ENCODE assay signal across 13 cellular contexts in the genomic region with DNA sequence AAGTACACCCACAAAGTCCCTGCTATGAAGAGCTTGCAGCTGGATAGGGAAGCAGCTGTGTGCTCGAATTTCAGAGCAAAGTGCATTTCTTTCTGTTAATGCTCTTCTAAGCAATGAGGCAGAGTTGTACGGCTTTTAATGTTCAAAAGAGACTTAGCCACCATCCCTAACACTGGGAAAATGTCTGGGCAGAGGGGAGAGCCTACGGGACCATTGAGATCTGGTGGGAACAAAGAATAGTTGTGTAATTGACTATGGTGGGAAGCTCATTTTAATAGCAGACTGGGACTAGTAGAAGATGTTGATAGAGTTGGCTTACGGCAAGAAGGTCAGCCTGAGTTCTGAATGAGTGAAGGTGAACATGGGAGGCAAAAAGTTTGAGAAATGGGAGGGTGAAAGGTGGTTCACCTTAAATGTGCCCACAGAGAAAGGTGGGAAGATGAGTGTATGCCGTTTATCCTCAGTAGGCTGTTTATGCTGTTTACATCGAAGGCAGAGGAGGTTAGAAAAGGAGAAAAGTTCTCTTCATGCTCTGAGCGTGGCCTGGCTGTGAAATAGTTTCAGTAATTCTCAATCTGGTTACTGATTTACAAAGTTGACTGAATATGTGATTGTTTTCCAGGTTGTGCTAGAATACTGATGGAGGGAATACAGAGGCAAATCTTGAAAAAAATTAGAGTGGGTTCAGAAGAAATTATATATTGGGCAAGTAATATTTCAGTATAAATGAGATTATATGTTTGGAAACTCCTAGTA. TPM values are rescaled to one million over a fixed set of nuclear protein-coding genes. Genes with fewer than 3 reads are reported as not detected.
DNase-seq lines count a peak whose midpoint lies in the region; ATAC-seq and TF ChIP-seq lines count a peak whose summit lies in the region.
"Had no signal": no experiment of that assay in that cellular context is flagged by ENCODE, and none has a peak within 500 bp of the region (broad histone marks: within the 10 kb centered on the region; RNA-seq: fewer than 3 reads in every experiment).

No MANE protein-coding gene starts in this region.

- H3K9me3 ChIP-seq in left ventricle myocardium inferior (replicated peaks) (no peaks in the 10 kb centered on the region), duodenal mucosa (ENCODE audit: control insufficient read depth in 1 of 2, low read length in 2 of 2) (no peaks in the 10 kb centered on the region), spleen (no peaks in the 10 kb centered on the region)

- H3K36me3 Mint-ChIP-seq in activated T-cell treated with anti-CD3 and anti-CD28 coated beads, Interleukin-2, amount 50 U/mL, for 4 hours (ENCODE audit: insufficient read depth), result no peaks in the 10 kb centered on the region
- H3K36me3 Mint-ChIP-seq: natural killer cell treated with Interleukin-12 subunit alpha and Interleukin-12 subunit beta and Interleukin-15 and Interleukin-18, amount 100 ng/mL, for 72 hours had no signal

- H3K4me3 Mint-ChIP-seq in activated T-cell treated with anti-CD3 and anti-CD28 coated beads, Interleukin-2, amount 50 U/mL, for 4 hours, result no peak overlapping the region
- H3K4me3 Mint-ChIP-seq: natural killer cell treated with Interleukin-12 subunit alpha and Interleukin-12 subunit beta and Interleukin-15 and Interleukin-18, amount 100 ng/mL, for 72 hours had no signal

- ATAC-seq in Right ventricle myocardium superior (ENCODE audit: poor library complexity), result no peak
- ATAC-seq in HG02798 (IDR thresholded peaks at IDR 0.05; ENCODE audit: poor library complexity, unreplicated experiment), result peak; percentile 46
- no peak for ATAC-seq in activated T-cell treated with anti-CD3 and anti-CD28 coated beads, Interleukin-2, amount 50 U/mL, for 4 hours
- no peak for ATAC-seq in omental fat pad (ENCODE audit: low FRiP score)
- ATAC-seq: natural killer cell treated with Interleukin-12 subunit alpha and Interleukin-12 subunit beta and Interleukin-15 and Interleukin-18, amount 100 ng/mL, for 72 hours had no signal

- peaks cover 4% of the 10 kb centered on the region for H3K36me3 ChIP-seq in left ventricle myocardium inferior
- peaks cover 4 to 8% of the 10 kb centered on the region in 2 donors for H3K36me3 ChIP-seq in duodenal mucosa (ENCODE audit: control insufficient read depth in 1 of 2, insufficient read depth in 2 of 2, low read length in 2 of 2)
- H3K36me3 ChIP-seq in spleen, result peaks cover 0 to 11% (median 4%) of the 10 kb centered on the region in 6 donors

- H3K4me1 ChIP-seq in left ventricle myocardium inferior (peaks cover 87% of the 10 kb centered on the region), duodenal mucosa (ENCODE audit: control insufficient read depth in 1 of 2, insufficient read depth in 2 of 2, low read length in 2 of 2) (peaks cover 7 to 15% of the 10 kb centered on the region in 2 donors), spleen (peaks cover 10 to 100% (median 51%) of the 10 kb centered on the region in 6 donors)

- H3K4me3 ChIP-seq in left ventricle myocardium inferior, result no peak overlapping the region
- H3K4me3 ChIP-seq in duodenal mucosa (ENCODE audit: low read depth in 1 of 2, low read length in 2 of 2), result peak overlapping the region; percentile 6 to 14
- H3K4me3 ChIP-seq in spleen, result no peak overlapping the region
- H3K4me3 ChIP-seq: coronary artery had no signal

- intact Hi-C loops in left ventricle myocardium inferior (cut with micrococcal nuclease) (no loop called here), Right ventricle myocardium superior (cut with DNase I) (no loop called here), spleen (cut with DNase I; ENCODE audit: low total_unique reads) (no loop called here)

- TF ChIP-seq CTCF in left ventricle myocardium inferior (IDR thresholded peaks at IDR 0.05; ENCODE audit: borderline replicate concordance) (no peak), spleen (IDR thresholded peaks at IDR 0.05 in 8 of 11, conservative IDR thresholded peaks at IDR 0.05 in 3 of 11) (no peak), omental fat pad (IDR thresholded peaks at IDR 0.05) (no peak)

- H3K9me3 Mint-ChIP-seq in activated T-cell treated with anti-CD3 and anti-CD28 coated beads, Interleukin-2, amount 50 U/mL, for 4 hours, result no peaks in the 10 kb centered on the region
- H3K9me3 Mint-ChIP-seq: natural killer cell treated with Interleukin-12 subunit alpha and Interleukin-12 subunit beta and Interleukin-15 and Interleukin-18, amount 100 ng/mL, for 72 hours had no signal

- H3K27ac ChIP-seq in left ventricle myocardium inferior (replicated peaks) (peak overlapping the region; percentile 5), duodenal mucosa (ENCODE audit: low read depth, low read length) (no peak overlapping the region), spleen (peak overlapping the region in 3 of 8 donors; percentile 12 to 54 (median 22))

- H3K27me3 Mint-ChIP-seq in activated T-cell treated with anti-CD3 and anti-CD28 coated beads, Interleukin-2, amount 50 U/mL, for 4 hours (ENCODE audit: low read depth), result no peaks in the 10 kb centered on the region
- H3K27me3 Mint-ChIP-seq: natural killer cell treated with Interleukin-12 subunit alpha and Interleukin-12 subunit beta and Interleukin-15 and Interleukin-18, amount 100 ng/mL, for 72 hours had no signal

- no peak for TF ChIP-seq POLR2A in spleen (IDR thresholded peaks at IDR 0.05)

- H3K27me3 ChIP-seq in left ventricle myocardium inferior (ENCODE audit: low read depth) (no peaks in the 10 kb centered on the region), duodenal mucosa (ENCODE audit: control insufficient read depth in 1 of 2, insufficient read depth in 2 of 2, low read length in 2 of 2) (no peaks in the 10 kb centered on the region), spleen (replicated peaks in 1 of 7) (no peaks in the 10 kb centered on the region)

- H3K9ac ChIP-seq in duodenal mucosa (ENCODE audit: low read depth in 1 of 2, low read length in 2 of 2), result no peak overlapping the region

- WGBS in spleen, 5 donors, result 68 to 85% (median 80%) methylated on average over 7 of the region's 7 CpGs

- DNase-seq in left ventricle myocardium inferior, result no peak
- DNase-seq in Right ventricle myocardium superior, result no peak
- no peak for DNase-seq in spleen
- DNase-seq in activated T-cell treated with anti-CD3 and anti-CD28 coated beads, Interleukin-2, amount 50 U/mL, for 4 hours, result no peak
- DNase-seq in omental fat pad (ENCODE audit: low spot score), result no peak
- DNase-seq in NCI-H1417 treated with DMSO at 0.1 percent for 48 hours (lab: John Stamatoyannopoulos, UW), result no peak
- DNase-seq: ACHN, SHP77 treated with DMSO at 0.1 percent for 48 hours had no signal

- peaks cover 5% of the 10 kb centered on the region for H3K4me1 Mint-ChIP-seq in activated T-cell treated with anti-CD3 and anti-CD28 coated beads, Interleukin-2, amount 50 U/mL, for 4 hours (ENCODE audit: low read depth)

RNA-seq across cellular contexts. Expression of gene UTS2B, which starts 22.9 kb away (rescaled TPM):
- 0.47 TPM for total RNA-seq in left ventricle myocardium inferior
- total RNA-seq in Right ventricle myocardium superior, result 0.19 TPM
- total RNA-seq in spleen, result 1 to 10 TPM in 3 of 7 donors, under 1 TPM in 3, not detected in 1; 0.25 to 3.2 (median 1.1) TPM
- polyA plus RNA-seq in spleen, result under 1 TPM; 0.20 to 0.54 (median 0.29) TPM
- total RNA-seq in activated T-cell treated with anti-CD3 and anti-CD28 coated beads, Interleukin-2, amount 50 U/mL, for 4 hours, result not detected
- 1 to 10 TPM in 2 of 4 donors, under 1 TPM in 2; 0.24 to 1.3 (median 1.00) TPM for total RNA-seq in omental fat pad
- total RNA-seq: natural killer cell treated with Interleukin-12 subunit alpha and Interleukin-12 subunit beta and Interleukin-15 and Interleukin-18, amount 100 ng/mL, for 72 hours; skeletal muscle tissue had no signal

RNA-seq across cellular contexts. Expression of gene CCDC50, which starts 24.0 kb away (rescaled TPM):
- total RNA-seq in left ventricle myocardium inferior (52.1 TPM), Right ventricle myocardium superior (50.8 TPM), spleen (100 to 1,000 TPM; 100 to 167 (median 117) TPM), omental fat pad (100 to 1,000 TPM in 3 of 4 donors, 10 to 100 TPM in 1; 93.3 to 182 (median 125) TPM)
- polyA plus RNA-seq in spleen, result 10 to 100 TPM; 42.5 to 57.7 (median 42.7) TPM
- 10 to 100 TPM in 1 of 3 donors, 1 to 10 TPM in 2; 3.9 to 16.2 (median 8.6) TPM for total RNA-seq in activated T-cell treated with anti-CD3 and anti-CD28 coated beads, Interleukin-2, amount 50 U/mL, for 4 hours

Comparison
In these comparisons a context has a peak if more than half of its experiments do, and no peak if none do; other contexts are left out.
1. H3K4me3 ChIP-seq: peak in duodenal mucosa (2 of 2); none in left ventricle myocardium inferior (single experiment) and spleen (0 of 8).